Comparison of ENCODE assay signal across 29 cellular contexts in genomic region chr6:20261685-20262084, GRCh38.
"Had no signal": no experiment of that assay in that cellular context is flagged by ENCODE, and none has a peak within 500 bp of the region (broad histone marks: within the 10 kb centered on the region; RNA-seq: fewer than 3 reads in every experiment).

No MANE protein-coding gene starts in this region.

- DNase-seq: activated CD4-positive, alpha-beta memory T cell treated with anti-CD3 and anti-CD28 coated beads, Interleukin-2, amount 10 ng/mL, durations not matched to agents 7 days and 5 days; activated CD4-positive, alpha-beta T cell treated with anti-CD3 and anti-CD28 coated beads for 4 hours; activated CD4-positive, alpha-beta T cell treated with anti-CD3 and anti-CD28 coated beads, Interleukin-2, amount 10 ng/mL, durations not matched to agents 7 days and 5 days; activated CD4-positive, alpha-beta T cell treated with anti-CD3 and anti-CD28 coated beads, Interleukin-2, amount 50 U/mL, for 4 hours; activated CD4-positive, CD25-positive, alpha-beta regulatory T cell; activated CD4-positive, CD25-positive, alpha-beta regulatory T cell treated with anti-CD3 and anti-CD28 coated beads, Interleukin-2, amount 50 U/mL, for 72 hours; activated CD8-positive, alpha-beta memory T cell treated with anti-CD3 and anti-CD28 coated beads, Interleukin-2, amount 50 U/mL, for 48 hours; activated gamma-delta T cell; activated naive CD4-positive, alpha-beta T cell; activated naive CD4-positive, alpha-beta T cell treated with anti-CD3 and anti-CD28 coated beads, Interleukin-2, amount 10 ng/mL, durations not matched to agents 7 days and 5 days; activated naive CD8-positive, alpha-beta T cell treated with anti-CD3 and anti-CD28 coated beads, Interleukin-2, amount 10 ng/mL, durations not matched to agents 7 days and 5 days; activated T-cell treated with anti-CD3 and anti-CD28 coated beads for 4 hours; activated T-cell treated with anti-CD3 and anti-CD28 coated beads, Interleukin-2, amount 50 U/mL, for 24 hours; activated T-cell treated with anti-CD3 and anti-CD28 coated beads, Interleukin-2, amount 50 U/mL, for 72 hours; central memory CD4-positive, alpha-beta T cell; cerebellar nuclear complex; colonic mucosa; effector CD8-positive, alpha-beta T cell; esophagus squamous epithelium; foreskin melanocyte; heart right ventricle; T-helper 2 cell had no signal

- ATAC-seq: activated naive CD4-positive, alpha-beta T cell treated with anti-CD3 and anti-CD28 coated beads, Interleukin-2, amount 50 U/mL, for 72 hours; activated T-cell treated with anti-CD3 and anti-CD28 coated beads, Interleukin-2, amount 50 U/mL, for 72 hours; gastroesophageal sphincter; heart right ventricle had no signal

- H3K36me3 Mint-ChIP-seq: activated naive CD4-positive, alpha-beta T cell treated with anti-CD3 and anti-CD28 coated beads, Interleukin-2, amount 10 ng/mL, durations not matched to agents 7 days and 5 days; activated naive CD4-positive, alpha-beta T cell treated with anti-CD3 and anti-CD28 coated beads, Interleukin-2, amount 50 U/mL, for 72 hours; activated naive CD8-positive, alpha-beta T cell treated with anti-CD3 and anti-CD28 coated beads, Interleukin-2, amount 10 ng/mL, durations not matched to agents 7 days and 5 days; brain had no signal

- H3K36me3 ChIP-seq: ascending aorta, breast epithelium, cardiac muscle cell, colonic mucosa, esophagus squamous epithelium, gastroesophageal sphincter, heart right ventricle had no signal

- H3K27me3 Mint-ChIP-seq: brain had no signal

- H3K4me1 Mint-ChIP-seq: activated naive CD8-positive, alpha-beta T cell treated with anti-CD3 and anti-CD28 coated beads, Interleukin-2, amount 10 ng/mL, durations not matched to agents 7 days and 5 days; brain had no signal

- H3K4me3 Mint-ChIP-seq: activated CD4-positive, alpha-beta memory T cell treated with anti-CD3 and anti-CD28 coated beads, Interleukin-2, amount 10 ng/mL, durations not matched to agents 7 days and 5 days; activated CD4-positive, alpha-beta T cell treated with anti-CD3 and anti-CD28 coated beads, Interleukin-2, amount 10 ng/mL, durations not matched to agents 7 days and 5 days; activated naive CD4-positive, alpha-beta T cell treated with anti-CD3 and anti-CD28 coated beads, Interleukin-2, amount 10 ng/mL, durations not matched to agents 7 days and 5 days; activated naive CD8-positive, alpha-beta T cell treated with anti-CD3 and anti-CD28 coated beads, Interleukin-2, amount 10 ng/mL, durations not matched to agents 7 days and 5 days; activated T-cell treated with anti-CD3 and anti-CD28 coated beads, Interleukin-2, amount 50 U/mL, for 24 hours; activated T-cell treated with anti-CD3 and anti-CD28 coated beads, Interleukin-2, amount 50 U/mL, for 72 hours; brain had no signal

- H3K27ac Mint-ChIP-seq: activated CD4-positive, alpha-beta memory T cell treated with anti-CD3 and anti-CD28 coated beads, Interleukin-2, amount 10 ng/mL, durations not matched to agents 7 days and 5 days; activated CD4-positive, alpha-beta T cell treated with anti-CD3 and anti-CD28 coated beads, Interleukin-2, amount 10 ng/mL, durations not matched to agents 7 days and 5 days; activated naive CD4-positive, alpha-beta T cell treated with anti-CD3 and anti-CD28 coated beads, Interleukin-2, amount 10 ng/mL, durations not matched to agents 7 days and 5 days; activated naive CD4-positive, alpha-beta T cell treated with anti-CD3 and anti-CD28 coated beads, Interleukin-2, amount 50 U/mL, for 72 hours; activated naive CD8-positive, alpha-beta T cell treated with anti-CD3 and anti-CD28 coated beads, Interleukin-2, amount 10 ng/mL, durations not matched to agents 7 days and 5 days; activated T-cell treated with anti-CD3 and anti-CD28 coated beads, Interleukin-2, amount 50 U/mL, for 24 hours; activated T-cell treated with anti-CD3 and anti-CD28 coated beads, Interleukin-2, amount 50 U/mL, for 72 hours; brain had no signal

- H3K4me3 ChIP-seq: ascending aorta, breast epithelium, cardiac muscle cell, colonic mucosa, esophagus squamous epithelium, gastroesophageal sphincter, heart right ventricle had no signal

- H3K9me3 ChIP-seq: ascending aorta, colonic mucosa had no signal

- H3K4me1 ChIP-seq: ascending aorta, breast epithelium, colonic mucosa, gastroesophageal sphincter had no signal

- H3K27ac ChIP-seq: ascending aorta, breast epithelium, cardiac muscle cell, colonic mucosa, epithelial cell of prostate, esophagus squamous epithelium, gastroesophageal sphincter, heart right ventricle had no signal

- H3K27me3 ChIP-seq: ascending aorta, breast epithelium, cardiac muscle cell, colonic mucosa, esophagus squamous epithelium, gastroesophageal sphincter, heart right ventricle had no signal

- H3K9me3 Mint-ChIP-seq: activated naive CD4-positive, alpha-beta T cell treated with anti-CD3 and anti-CD28 coated beads, Interleukin-2, amount 10 ng/mL, durations not matched to agents 7 days and 5 days; activated naive CD4-positive, alpha-beta T cell treated with anti-CD3 and anti-CD28 coated beads, Interleukin-2, amount 50 U/mL, for 72 hours; activated naive CD8-positive, alpha-beta T cell treated with anti-CD3 and anti-CD28 coated beads, Interleukin-2, amount 10 ng/mL, durations not matched to agents 7 days and 5 days; activated T-cell treated with anti-CD3 and anti-CD28 coated beads, Interleukin-2, amount 50 U/mL, for 24 hours had no signal
